In genomic region chr6:10583509-10583908, GRCh38 we compare ENCODE assay signal across 13 cellular contexts.
DNase-seq lines count a peak whose midpoint lies in the region; ATAC-seq and TF ChIP-seq lines count a peak whose summit lies in the region.
"Had no signal": no experiment of that assay in that cellular context is flagged by ENCODE, and none has a peak within 500 bp of the region (broad histone marks: within the 10 kb centered on the region; RNA-seq: fewer than 3 reads in every experiment).

No MANE protein-coding gene starts in this region.

- DNase-seq in NCI-H2107 treated with DMSO at 0.1 percent for 48 hours (lab: John Stamatoyannopoulos, UW; ENCODE audit: unreplicated experiment) (peak; percentile 81), NCI-H2107 (lab: John Stamatoyannopoulos, UW) (no peak), MV-4-11 (lab: John Stamatoyannopoulos, UW) (peak; percentile 34), endothelial cell (ENCODE audit: low spot score) (peak; percentile 25), NCI-H128 (lab: John Stamatoyannopoulos, UW; ENCODE audit: unreplicated experiment) (no peak), NCI-H1092 treated with DMSO at 0.1 percent for 48 hours (lab: John Stamatoyannopoulos, UW) (no peak)
- DNase-seq: activated naive CD4-positive, alpha-beta T cell; esophagus squamous epithelium; immature natural killer cell had no signal

- ATAC-seq in GM21737 (IDR thresholded peaks at IDR 0.05; ENCODE audit: unreplicated experiment): no peak

- H3K36me3 Mint-ChIP-seq in endothelial cell (ENCODE audit: low read depth, unreplicated experiment) (peaks cover 27% of the 10 kb centered on the region), nephron (ENCODE audit: low read depth) (no peaks in the 10 kb centered on the region)
- H3K36me3 Mint-ChIP-seq: immature natural killer cell had no signal

- H3K4me3 Mint-ChIP-seq in endothelial cell (ENCODE audit: unreplicated experiment) (peak overlapping the region; percentile 99), nephron (no peak overlapping the region)
- H3K4me3 Mint-ChIP-seq: central memory CD8-positive, alpha-beta T cell; immature natural killer cell; neural crest cell had no signal

- TF ChIP-seq CTCF in endothelial cell (IDR thresholded peaks at IDR 0.05; ENCODE audit: unreplicated experiment): no peak
- no peak for TF ChIP-seq CTCF in nephron (IDR thresholded peaks at IDR 0.05; ENCODE audit: unreplicated experiment in 3 of 3)

- peaks cover 5% of the 10 kb centered on the region for H3K27me3 Mint-ChIP-seq in endothelial cell (ENCODE audit: unreplicated experiment)
- H3K27me3 Mint-ChIP-seq in nephron (ENCODE audit: low read depth): peaks cover 23% of the 10 kb centered on the region
- H3K27me3 Mint-ChIP-seq: central memory CD8-positive, alpha-beta T cell had no signal

- H3K4me1 Mint-ChIP-seq in endothelial cell (ENCODE audit: unreplicated experiment) (peaks cover 53% of the 10 kb centered on the region), nephron (peaks cover 20% of the 10 kb centered on the region)
- H3K4me1 Mint-ChIP-seq: central memory CD8-positive, alpha-beta T cell; immature natural killer cell had no signal

- peak overlapping the region; percentile 68 for H3K27ac Mint-ChIP-seq in endothelial cell (ENCODE audit: unreplicated experiment)
- peak overlapping the region in 2 of 3 experiments; percentile 2 to 77 for H3K27ac Mint-ChIP-seq in nephron

- no peaks in the 10 kb centered on the region for H3K9me3 Mint-ChIP-seq in endothelial cell (ENCODE audit: unreplicated experiment)
- no peaks in the 10 kb centered on the region for H3K9me3 Mint-ChIP-seq in nephron
- H3K9me3 Mint-ChIP-seq: central memory CD8-positive, alpha-beta T cell; immature natural killer cell; neural crest cell had no signal

Comparison
In these comparisons a context has a peak if more than half of its experiments do, and no peak if none do; other contexts are left out.
1. DNase-seq: peak in NCI-H2107 treated with DMSO at 0.1 percent for 48 hours (single experiment), MV-4-11 (single experiment) and endothelial cell (single experiment); none in NCI-H2107 (single experiment), NCI-H128 (single experiment) and NCI-H1092 treated with DMSO at 0.1 percent for 48 hours (single experiment).